19 cellular contexts compared by ENCODE assay signal in the genomic region with DNA sequence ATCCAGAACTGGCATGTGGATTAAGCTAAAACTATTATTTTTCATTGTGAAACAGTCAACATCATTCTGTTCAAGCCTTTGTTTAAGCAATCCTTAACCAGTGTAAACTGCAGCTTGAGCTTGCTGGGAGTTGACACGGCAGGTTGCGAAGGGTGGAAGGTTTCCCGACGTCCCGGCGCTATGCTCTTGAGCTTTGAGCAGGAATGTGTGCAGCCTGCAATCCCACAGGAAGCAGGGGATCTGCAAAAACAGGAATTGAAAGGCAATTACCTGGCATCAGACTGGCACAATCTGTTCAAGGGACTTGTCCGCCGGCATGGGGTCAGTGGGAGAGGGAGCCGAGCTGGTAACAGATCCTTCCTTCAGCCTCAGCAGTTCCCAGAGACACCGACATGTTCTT.
"Had no signal": no experiment of that assay in that cellular context is flagged by ENCODE, and none has a peak within 500 bp of the region (broad histone marks: within the 10 kb centered on the region; RNA-seq: fewer than 3 reads in every experiment).

No MANE protein-coding gene starts in this region.

- ATAC-seq: activated T-cell treated with anti-CD3 and anti-CD28 coated beads, Interleukin-2, amount 50 U/mL, for 72 hours; left lobe of liver had no signal

- H3K4me1 ChIP-seq: spleen had no signal

- H3K27me3 ChIP-seq: spleen had no signal

- H3K27ac ChIP-seq: spleen, thoracic aorta had no signal

- DNase-seq: activated CD4-positive, alpha-beta memory T cell treated with anti-CD3 and anti-CD28 coated beads for 36 hours; activated CD4-positive, alpha-beta T cell treated with anti-CD3 and anti-CD28 coated beads for 48 hours; activated effector memory CD4-positive, alpha-beta T cell treated with Interleukin-2 at 50 U/mL for 16 hours; activated naive CD4-positive, alpha-beta T cell treated with anti-CD3 and anti-CD28 coated beads for 36 hours; activated naive CD8-positive, alpha-beta T cell treated with anti-CD3 and anti-CD28 coated beads, Interleukin-2, amount 10 ng/mL, durations not matched to agents 7 days and 5 days; activated T-cell treated with anti-CD3 and anti-CD28 coated beads, Interleukin-2, amount 50 U/mL, for 72 hours; effector CD8-positive, alpha-beta T cell; erythroblast; foreskin fibroblast; immature natural killer cell; naive B cell; occipital lobe; spleen; stimulated activated CD4-positive, alpha-beta T cell treated with anti-CD3 and anti-CD28 coated beads, Interleukin-4, amount 100 ng/mL, for 24 hours; stimulated activated naive CD4-positive, alpha-beta T cell treated with Interleukin-2 at 50 U/mL for 16 hours; T-helper 2 cell had no signal

- H3K4me3 ChIP-seq: lung, spleen, thoracic aorta had no signal

- H3K9me3 ChIP-seq: spleen, thoracic aorta had no signal

- H3K36me3 ChIP-seq: spleen, thoracic aorta had no signal
